In genomic region chr15:75693501-75694240, GRCh38 we compare ENCODE assay signal across 10 cellular contexts. TPM values are rescaled to one million over a fixed set of nuclear protein-coding genes. Genes with fewer than 3 reads are reported as not detected.
DNase-seq lines count a peak whose midpoint lies in the region; ATAC-seq and TF ChIP-seq lines count a peak whose summit lies in the region.
"Had no signal": no experiment of that assay in that cellular context is flagged by ENCODE, and none has a peak within 500 bp of the region (broad histone marks: within the 10 kb centered on the region; RNA-seq: fewer than 3 reads in every experiment).

No MANE protein-coding gene starts in this region.

- no peaks in the 10 kb centered on the region for H3K9me3 ChIP-seq in fibroblast of lung (ENCODE audit: control insufficient read depth, insufficient read depth, low read depth, low read length)
- no peaks in the 10 kb centered on the region for H3K9me3 ChIP-seq in sigmoid colon

- TF ChIP-seq POLR2A in sigmoid colon (IDR thresholded peaks at IDR 0.05), result no peak

- DNase-seq in GM20000 (ENCODE audit: low spot score), result peak; percentile 20
- peak; percentile 65 to 84 for DNase-seq in fibroblast of lung (ENCODE audit: low read depth in 2 of 2)
- no peak for DNase-seq in sigmoid colon
- DNase-seq in stimulated activated CD4-positive, alpha-beta T cell treated with anti-CD3 and anti-CD28 coated beads, Interleukin-4, amount 100 ng/mL, for 1 hour, result no peak
- DNase-seq: NCI-H2029 treated with DMSO at 0.1 percent for 48 hours had no signal

- H3K27me3 ChIP-seq in fibroblast of lung (ENCODE audit: control insufficient read depth, insufficient read depth, low read length) (no peaks in the 10 kb centered on the region), sigmoid colon (no peaks in the 10 kb centered on the region)

- 48 to 67% methylated on average over 14 of the region's 14 CpGs for WGBS in sigmoid colon, 2 donors

- H2AFZ ChIP-seq in fibroblast of lung (ENCODE audit: low read length), result no peak overlapping the region

- H3K79me2 ChIP-seq in fibroblast of lung (ENCODE audit: control insufficient read depth, insufficient read depth, low read length), result peaks cover 4% of the 10 kb centered on the region

- H4K20me1 ChIP-seq in fibroblast of lung (ENCODE audit: control insufficient read depth, extremely low read depth, insufficient read depth, low read length), result no peaks in the 10 kb centered on the region

- H3K27ac ChIP-seq in fibroblast of lung (ENCODE audit: insufficient read depth, low read length) (peak overlapping the region; percentile 97), sigmoid colon (peak overlapping the region; percentile 95 to 99 (median 97))

- H3K9ac ChIP-seq in fibroblast of lung (ENCODE audit: insufficient read depth, low read length), result peak overlapping the region; percentile 69

- TF ChIP-seq CTCF in GM20000 (IDR thresholded peaks at IDR 0.05; ENCODE audit: extremely low read depth, missing control alignments), result no peak
- no peak for TF ChIP-seq CTCF in fibroblast of lung (conservative IDR thresholded peaks at IDR 0.05 in 1 of 2, IDR thresholded peaks at IDR 0.05 in 1 of 2; ENCODE audit: low read depth in 1 of 2, low read length in 2 of 2)
- TF ChIP-seq CTCF in sigmoid colon (IDR thresholded peaks at IDR 0.05), result no peak

- 0 out of 3 replicates have a peak, but pooled peaks have one; percentile 2 for ATAC-seq in SK-N-SH treated with all-trans-retinoic acid at 6 μM for 48 hours
- no peak for ATAC-seq in GM21723 (IDR thresholded peaks at IDR 0.05; ENCODE audit: unreplicated experiment)
- ATAC-seq in HG03135 (IDR thresholded peaks at IDR 0.05; ENCODE audit: unreplicated experiment), result no peak
- ATAC-seq in HG03097 (IDR thresholded peaks at IDR 0.05; ENCODE audit: low FRiP score, unreplicated experiment), result no peak
- ATAC-seq: natural killer cell treated with Interleukin-12 subunit alpha and Interleukin-12 subunit beta and Interleukin-15 and Interleukin-18, amount 100 ng/mL, for 72 hours had no signal

- TF ChIP-seq EP300 in sigmoid colon (IDR thresholded peaks at IDR 0.05), result no peak

- H3K4me3 ChIP-seq in fibroblast of lung (replicated peaks in 1 of 4; ENCODE audit: control extremely low read depth in 1 of 4, insufficient read depth in 1 of 4, low read depth in 3 of 4, low read length in 4 of 4) (no peak overlapping the region), sigmoid colon (no peak overlapping the region)

- intact Hi-C loops in sigmoid colon (cut with DNase I), result no loop called here

- H3K4me1 ChIP-seq in fibroblast of lung (ENCODE audit: control insufficient read depth, extremely low read depth, insufficient read depth, low read length), result peaks cover 40% of the 10 kb centered on the region
- peaks cover 0 to 63% (median 56%) of the 10 kb centered on the region in 4 donors for H3K4me1 ChIP-seq in sigmoid colon

- H3K36me3 ChIP-seq in fibroblast of lung (ENCODE audit: control insufficient read depth, insufficient read depth, low read length) (peaks cover 13% of the 10 kb centered on the region), sigmoid colon (peaks cover 19 to 39% (median 28%) of the 10 kb centered on the region in 4 donors)

- peak overlapping the region; percentile 59 for H3K4me2 ChIP-seq in fibroblast of lung (ENCODE audit: extremely low read depth, insufficient read depth, low read length)

TF ChIP-seq in SK-N-SH treated with all-trans-retinoic acid at 6 μM for 48 hours, 23 proteins besides CTCF, POLR2A, EP300 and RAD21:
- TF ChIP-seq RARB (CRISPR knock-in tag; IDR thresholded peaks at IDR 0.05), result no peak
- no peak for TF ChIP-seq ZFP30 (CRISPR knock-in tag; IDR thresholded peaks at IDR 0.05)
- TF ChIP-seq TCF4 (CRISPR knock-in tag; IDR thresholded peaks at IDR 0.05; ENCODE audit: borderline replicate concordance), result no peak
- no peak for TF ChIP-seq ZC3H10 (CRISPR knock-in tag; IDR thresholded peaks at IDR 0.05)
- TF ChIP-seq SNAI2 (CRISPR knock-in tag; IDR thresholded peaks at IDR 0.05), result no peak
- no peak for TF ChIP-seq PPARA (CRISPR knock-in tag; IDR thresholded peaks at IDR 0.05; ENCODE audit: borderline replicate concordance)
- no peak for TF ChIP-seq TOX (CRISPR knock-in tag; IDR thresholded peaks at IDR 0.05; ENCODE audit: borderline replicate concordance)
- TF ChIP-seq CREB5 (CRISPR knock-in tag; IDR thresholded peaks at IDR 0.05; ENCODE audit: low read depth), result no peak
- no peak for TF ChIP-seq TSHZ2 (CRISPR knock-in tag; IDR thresholded peaks at IDR 0.05)

RNA-seq across cellular contexts. Expression of gene CSPG4, which starts 19.0 kb away (rescaled TPM):
- total RNA-seq in fibroblast of lung (26.5 and 109 TPM in 2 replicates), sigmoid colon (100 to 1,000 TPM in 2 of 4 donors, 10 to 100 TPM in 2; 45.7 to 151 (median 93.9) TPM)
- polyA plus RNA-seq in fibroblast of lung (14.5 and 23.1 TPM in 2 replicates), sigmoid colon (1 to 10 TPM in 1 of 3 donors, under 1 TPM in 2; 0.23 to 8.4 (median 0.60) TPM)
- 47.8 and 91.2 TPM in 2 replicates for polyA plus RNA-seq in fibroblast of lung (2012)
- 130 and 217 TPM in 2 replicates for polyA minus RNA-seq in fibroblast of lung (ENCODE audit: low replicate concordance)
- total RNA-seq: natural killer cell treated with Interleukin-12 subunit alpha and Interleukin-12 subunit beta and Interleukin-15 and Interleukin-18, amount 100 ng/mL, for 72 hours had no signal

RNA-seq across cellular contexts. Expression of gene SNX33, which starts 46.0 kb away (rescaled TPM):
- total RNA-seq in fibroblast of lung, result 19.5 and 24.6 TPM in 2 replicates
- 16.1 and 17.5 TPM in 2 replicates for polyA plus RNA-seq in fibroblast of lung
- polyA plus RNA-seq in fibroblast of lung (2012), result 20.9 and 26.8 TPM in 2 replicates
- polyA minus RNA-seq in fibroblast of lung (ENCODE audit: low replicate concordance), result 58.1 and 71.4 TPM in 2 replicates
- total RNA-seq in sigmoid colon, result 10 to 100 TPM; 20.1 to 32.7 (median 25.8) TPM
- polyA plus RNA-seq in sigmoid colon, result 10 to 100 TPM in 2 of 3 donors, 1 to 10 TPM in 1; 9.0 to 20.9 (median 12.7) TPM

RNA-seq across cellular contexts. Expression of gene IMP3, which starts 53.6 kb away (rescaled TPM):
- 45.1 and 58.6 TPM in 2 replicates for total RNA-seq in fibroblast of lung
- 34.0 and 48.4 TPM in 2 replicates for polyA plus RNA-seq in fibroblast of lung
- 38.6 and 64.8 TPM in 2 replicates for polyA plus RNA-seq in fibroblast of lung (2012)
- polyA minus RNA-seq in fibroblast of lung (ENCODE audit: low replicate concordance), result 8.4 and 8.6 TPM in 2 replicates
- total RNA-seq in sigmoid colon, result 100 to 1,000 TPM in 1 of 4 donors, 10 to 100 TPM in 3; 55.4 to 117 (median 84.3) TPM
- polyA plus RNA-seq in sigmoid colon, result 10 to 100 TPM; 58.3 to 94.1 (median 62.0) TPM

Comparison
In these comparisons a context has a peak if more than half of its experiments do, and no peak if none do; other contexts are left out.
1. DNase-seq: peak in GM20000 (single experiment) and fibroblast of lung (2 of 2); none in sigmoid colon (single experiment) and stimulated activated CD4-positive, alpha-beta T cell treated with anti-CD3 and anti-CD28 coated beads, Interleukin-4, amount 100 ng/mL, for 1 hour (single experiment).